Comparison of ENCODE assay signal across 2 cellular contexts in the genomic region with DNA sequence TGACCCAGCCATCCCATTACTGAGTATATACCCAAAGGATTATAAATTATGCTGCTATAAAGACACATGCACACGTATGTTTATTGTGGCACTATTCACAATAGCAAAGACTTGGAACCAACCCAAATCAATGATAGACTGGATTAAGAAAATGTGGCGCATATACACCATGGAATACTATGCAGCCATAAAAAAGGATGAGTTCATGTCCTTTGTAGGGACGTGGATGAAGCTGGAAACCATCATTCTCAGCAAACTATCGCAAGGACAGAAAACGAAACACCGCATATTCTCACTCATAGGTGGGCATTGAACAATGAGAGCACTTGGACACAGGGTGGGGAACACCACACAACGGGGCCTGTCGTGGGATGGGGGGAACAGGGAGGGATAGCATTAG. TPM values are rescaled to one million over a fixed set of nuclear protein-coding genes. Genes with fewer than 3 reads are reported as not detected.
"Had no signal": no experiment of that assay in that cellular context is flagged by ENCODE, and none has a peak within 500 bp of the region (broad histone marks: within the 10 kb centered on the region; RNA-seq: fewer than 3 reads in every experiment).

No MANE protein-coding gene starts in this region.

RNA-seq across cellular contexts. Expression of a gene that starts 36.1 kb away (rescaled TPM):
- total RNA-seq: HepG2, LHCN-M2 had no signal
